ENCODE assay signal across 8 cellular contexts in the genomic region with DNA sequence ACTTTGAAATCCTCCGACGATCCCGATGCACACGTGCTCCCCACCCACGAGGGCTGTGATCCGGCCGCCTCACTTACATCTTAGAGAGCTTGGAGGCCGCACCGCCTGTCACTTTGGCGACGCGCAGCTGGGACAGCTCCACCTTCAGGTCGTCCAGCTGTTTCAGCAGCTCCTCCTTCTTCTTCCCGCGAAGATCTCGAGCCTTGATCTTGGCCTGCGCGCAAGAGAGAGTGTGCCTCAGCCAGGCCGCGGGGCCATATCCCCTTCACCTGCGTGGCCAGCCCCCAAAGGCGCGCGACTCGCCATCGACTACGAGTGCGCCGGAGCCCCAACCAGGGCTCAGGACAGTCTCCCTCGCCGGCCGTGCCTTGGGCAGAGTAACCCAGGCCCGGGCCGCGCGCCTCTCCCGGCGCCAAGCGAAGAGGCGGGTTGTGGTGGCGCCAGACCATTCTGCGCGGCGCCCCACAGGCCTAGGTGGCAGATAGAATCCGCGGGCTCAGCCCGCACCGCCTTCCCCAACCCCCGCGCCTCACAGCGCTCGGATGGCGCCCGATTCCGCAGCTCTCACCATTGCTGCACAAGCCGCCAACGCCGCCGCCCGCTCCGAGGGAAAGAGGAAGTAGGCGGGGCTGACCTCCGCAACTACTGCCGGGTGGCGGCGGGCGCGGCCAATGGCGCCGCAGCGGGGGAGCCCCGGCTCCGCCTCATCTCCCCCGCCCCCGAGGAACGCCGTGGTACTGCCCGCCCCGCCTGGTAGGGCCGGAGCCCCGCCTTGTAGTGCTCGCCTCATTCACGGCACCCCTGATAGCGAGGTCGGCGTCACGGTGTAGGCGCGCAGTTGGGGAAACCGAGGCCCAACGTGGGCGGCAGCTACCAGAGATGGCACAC. TPM values are rescaled to one million over a fixed set of nuclear protein-coding genes. Genes with fewer than 3 reads are reported as not detected.
DNase-seq lines count a peak whose midpoint lies in the region; TF ChIP-seq lines count a peak whose summit lies in the region.

Gene ARPC5L, plus strand, starts transcription at position 789 of the 888 bp plus-strand sequence. CDS start 7,161 bp downstream, outside the sequence.
Gene RPL35, minus strand, starts transcription at position 616 of the 888 bp plus-strand sequence. Its CDS starts 45 bp downstream, at position 571.

- H3K36me3 Mint-ChIP-seq in nephron (ENCODE audit: low read depth), result peaks cover 32% of the 10 kb centered on the region
- H3K36me3 Mint-ChIP-seq in stimulated activated naive CD8-positive, alpha-beta T cell treated with anti-CD3 and anti-CD28 coated beads, Interleukin-15, Interleukin-2, amounts not matched to agents 100 ng/mL and 50 ng/mL, for 24 hours (ENCODE audit: low read depth), result peaks cover 49% of the 10 kb centered on the region

- H3K27me3 ChIP-seq in HAP-1 (ENCODE audit: low read depth), result no peaks in the 10 kb centered on the region

- no peaks in the 10 kb centered on the region for H3K9me3 ChIP-seq in HAP-1

- H3K27me3 Mint-ChIP-seq in nephron (ENCODE audit: low read depth), result no peaks in the 10 kb centered on the region
- H3K27me3 Mint-ChIP-seq in stimulated activated naive CD8-positive, alpha-beta T cell treated with anti-CD3 and anti-CD28 coated beads, Interleukin-15, Interleukin-2, amounts not matched to agents 100 ng/mL and 50 ng/mL, for 24 hours, result no peaks in the 10 kb centered on the region

- H3K4me1 Mint-ChIP-seq in nephron, result peaks cover 32% of the 10 kb centered on the region
- peaks cover 46% of the 10 kb centered on the region for H3K4me1 Mint-ChIP-seq in stimulated activated naive CD8-positive, alpha-beta T cell treated with anti-CD3 and anti-CD28 coated beads, Interleukin-15, Interleukin-2, amounts not matched to agents 100 ng/mL and 50 ng/mL, for 24 hours (ENCODE audit: low read depth)

- peaks cover 17% of the 10 kb centered on the region for H3K4me1 ChIP-seq in HAP-1

- TF ChIP-seq POLR2A in Raji (IDR thresholded peaks at IDR 0.05; ENCODE audit: insufficient read depth, low read depth, low read length), result peak; percentile 96

- no peaks in the 10 kb centered on the region for H3K9me3 Mint-ChIP-seq in nephron
- H3K9me3 Mint-ChIP-seq in stimulated activated naive CD8-positive, alpha-beta T cell treated with anti-CD3 and anti-CD28 coated beads, Interleukin-15, Interleukin-2, amounts not matched to agents 100 ng/mL and 50 ng/mL, for 24 hours, result no peaks in the 10 kb centered on the region

- H3K27ac Mint-ChIP-seq in nephron, result peak within 1 kb of the TSS; percentile 96 to 98 (median 98)
- H3K27ac Mint-ChIP-seq in stimulated activated naive CD8-positive, alpha-beta T cell treated with anti-CD3 and anti-CD28 coated beads, Interleukin-15, Interleukin-2, amounts not matched to agents 100 ng/mL and 50 ng/mL, for 24 hours, result peak within 1 kb of the TSS; percentile 98

- in situ Hi-C loops in G401 (cut with HindIII; ENCODE audit: low sequenced_read_pairs) (no loop called here), HAP-1 (cut with MboI; ENCODE audit: low sequenced_read_pairs) (no loop called here)

- peak; percentile 96 for DNase-seq in G401 (ENCODE audit: low spot score)
- DNase-seq in HAP-1 (ENCODE audit: low spot score in 2 of 2), result peak; percentile 93 to 97
- peak; percentile 91 for DNase-seq in M059J (ENCODE audit: low read depth)
- peak; percentile 95 for DNase-seq in activated T-helper 9 cell treated with anti-CD3 and anti-CD28 coated beads, Interleukin-2, amount 50 U/mL, for 16 hours (ENCODE audit: low read depth)
- DNase-seq in fibroblast of peridontal ligament (ENCODE audit: extremely low read depth), result peak; percentile 84

- peak in 1 of 3 experiments; percentile 41 for TF ChIP-seq CTCF in nephron (IDR thresholded peaks at IDR 0.05; ENCODE audit: unreplicated experiment in 3 of 3)

- peaks cover 51% of the 10 kb centered on the region for H3K36me3 ChIP-seq in HAP-1 (replicated peaks)

- peak within 1 kb of the TSS; percentile 88 to 94 (median 92) for H3K4me3 Mint-ChIP-seq in nephron
- H3K4me3 Mint-ChIP-seq in stimulated activated naive CD8-positive, alpha-beta T cell treated with anti-CD3 and anti-CD28 coated beads, Interleukin-15, Interleukin-2, amounts not matched to agents 100 ng/mL and 50 ng/mL, for 24 hours, result peak within 1 kb of the TSS; percentile 99

- peak within 1 kb of the TSS; percentile 100 for H3K4me3 ChIP-seq in HAP-1

RNA-seq across cellular contexts. Expression of gene ARPC5L, which starts in this region (rescaled TPM):
- total RNA-seq in G401 (2014; rRNA removed; shearing (Covaris generic)), result 29.4 and 46.0 TPM in 2 replicates
- total RNA-seq in M059J (2014; rRNA removed; shearing (Covaris generic)), result 43.9 and 54.1 TPM in 2 replicates

RNA-seq across cellular contexts. Expression of gene RPL35, which starts in this region (rescaled TPM):
- total RNA-seq in G401 (2014; rRNA removed; shearing (Covaris generic)), result 2,015 and 3,321 TPM in 2 replicates
- total RNA-seq in M059J (2014; rRNA removed; shearing (Covaris generic)), result 2,121 and 2,222 TPM in 2 replicates

Comparison
In these comparisons a context has a peak if more than half of its experiments do, and no peak if none do; other contexts are left out.
1. Peak in every context shown above with its lines: DNase-seq and H3K4me3 ChIP-seq.